ENCODE assay signal across 20 cellular contexts in genomic region chr7:150435047-150435389, GRCh38. TPM values are rescaled to one million over a fixed set of nuclear protein-coding genes. Genes with fewer than 3 reads are reported as not detected.
DNase-seq lines count a peak whose midpoint lies in the region; ATAC-seq and TF ChIP-seq lines count a peak whose summit lies in the region.
"Had no signal": no experiment of that assay in that cellular context is flagged by ENCODE, and none has a peak within 500 bp of the region (broad histone marks: within the 10 kb centered on the region; RNA-seq: fewer than 3 reads in every experiment).

No MANE protein-coding gene starts in this region.

- no peaks in the 10 kb centered on the region for H3K79me2 ChIP-seq in OCI-LY1 (ENCODE audit: insufficient read depth, low read length)

- H3F3A ChIP-seq in OCI-LY1 (ENCODE audit: insufficient read depth, low read length), result no peaks in the 10 kb centered on the region

- no peaks in the 10 kb centered on the region for H3K36me3 ChIP-seq in OCI-LY1 (ENCODE audit: insufficient read depth, low read length)
- no peaks in the 10 kb centered on the region for H3K36me3 ChIP-seq in effector memory CD4-positive, alpha-beta T cell (ENCODE audit: control insufficient read depth, insufficient read depth, low read length)
- H3K36me3 ChIP-seq: suprapubic skin had no signal

- H3K4me3 Mint-ChIP-seq in naive B cell, result peak overlapping the region in 7 of 8 donors; percentile 55 to 81 (median 73)
- H3K4me3 Mint-ChIP-seq: activated CD4-positive, alpha-beta memory T cell treated with anti-CD3 and anti-CD28 coated beads, Interleukin-2, amount 10 ng/mL, durations not matched to agents 7 days and 5 days; CD4-positive, CD25-positive, alpha-beta regulatory T cell; mesothelial cell of epicardium had no signal

- peak overlapping the region; percentile 95 to 100 (median 100) for H3K27ac Mint-ChIP-seq in naive B cell
- H3K27ac Mint-ChIP-seq: mesothelial cell of epicardium had no signal

- H2AFZ ChIP-seq in OCI-LY1 (ENCODE audit: low read length), result no peak overlapping the region

- ATAC-seq in GM21576 (IDR thresholded peaks at IDR 0.05; ENCODE audit: unreplicated experiment), result peak; percentile 5
- no peak for ATAC-seq in naive B cell (ENCODE audit: low read depth in 2 of 2)

- no peak overlapping the region for H3K9ac ChIP-seq in OCI-LY1 (ENCODE audit: low read length)

- H3K9me3 Mint-ChIP-seq in naive B cell, result peaks cover 0 to 2% (median 0%) of the 10 kb centered on the region in 7 donors
- H3K9me3 Mint-ChIP-seq: activated CD4-positive, alpha-beta memory T cell treated with anti-CD3 and anti-CD28 coated beads, Interleukin-2, amount 10 ng/mL, durations not matched to agents 7 days and 5 days; mesothelial cell of epicardium had no signal

- peak overlapping the region; percentile 80 for H3K27ac ChIP-seq in OCI-LY1 (ENCODE audit: low read depth, low read length, poor library complexity, severe bottlenecking)
- no peak overlapping the region for H3K27ac ChIP-seq in effector memory CD4-positive, alpha-beta T cell (ENCODE audit: insufficient read depth, low read length, poor library complexity, severe bottlenecking)
- H3K27ac ChIP-seq: suprapubic skin had no signal

- H3K27me3 Mint-ChIP-seq in naive B cell, result peaks cover under 1 to 6% (median under 1%) of the 10 kb centered on the region in 3 donors
- H3K27me3 Mint-ChIP-seq: activated CD4-positive, alpha-beta memory T cell treated with anti-CD3 and anti-CD28 coated beads, Interleukin-2, amount 10 ng/mL, durations not matched to agents 7 days and 5 days; naive thymus-derived CD8-positive, alpha-beta T cell had no signal

- H3K36me3 Mint-ChIP-seq in naive B cell, result no peaks in the 10 kb centered on the region
- H3K36me3 Mint-ChIP-seq: CD4-positive, CD25-positive, alpha-beta regulatory T cell; mesothelial cell of epicardium; naive thymus-derived CD8-positive, alpha-beta T cell had no signal

- TF ChIP-seq CTCF in GM12865 (IDR thresholded peaks at IDR 0.05; ENCODE audit: insufficient read depth, low read depth, low read length, missing control alignments), result no peak
- no peak for TF ChIP-seq CTCF in OCI-LY1 (IDR thresholded peaks at IDR 0.05; ENCODE audit: low read length)

- no peak overlapping the region for H3K4me2 ChIP-seq in OCI-LY1 (ENCODE audit: low read length)

- H3K4me3 ChIP-seq in GM12865 (ENCODE audit: low read depth, low read length), result peak overlapping the region; percentile 92
- H3K4me3 ChIP-seq in OCI-LY1 (ENCODE audit: low read depth, low read length, poor library complexity, severe bottlenecking), result no peak overlapping the region
- no peak overlapping the region for H3K4me3 ChIP-seq in effector memory CD4-positive, alpha-beta T cell (ENCODE audit: insufficient read depth, low read depth, low read length, poor library complexity, severe bottlenecking)
- H3K4me3 ChIP-seq: suprapubic skin had no signal

- peaks cover 26% of the 10 kb centered on the region for H3K4me1 ChIP-seq in OCI-LY1 (ENCODE audit: insufficient read depth, low read length, severe bottlenecking)
- peaks cover 3% of the 10 kb centered on the region for H3K4me1 ChIP-seq in effector memory CD4-positive, alpha-beta T cell (ENCODE audit: control insufficient read depth, insufficient read depth, low read length, poor library complexity, severe bottlenecking)
- H3K4me1 ChIP-seq: suprapubic skin had no signal

- H3K4me1 Mint-ChIP-seq in naive B cell, result peaks cover 45 to 50% (median 46%) of the 10 kb centered on the region in 3 donors
- H3K4me1 Mint-ChIP-seq: mesothelial cell of epicardium had no signal

- no peaks in the 10 kb centered on the region for H3K9me2 ChIP-seq in OCI-LY1 (ENCODE audit: low read depth, low read length)

- no peaks in the 10 kb centered on the region for H3K9me3 ChIP-seq in OCI-LY1 (ENCODE audit: low read length)
- H3K9me3 ChIP-seq in effector memory CD4-positive, alpha-beta T cell (ENCODE audit: control insufficient read depth, low read length), result no peaks in the 10 kb centered on the region
- H3K9me3 ChIP-seq: suprapubic skin had no signal

- H3K27me3 ChIP-seq in OCI-LY1 (ENCODE audit: insufficient read depth, low read length), result no peaks in the 10 kb centered on the region
- no peaks in the 10 kb centered on the region for H3K27me3 ChIP-seq in effector memory CD4-positive, alpha-beta T cell (replicated peaks; ENCODE audit: control insufficient read depth, insufficient read depth, low read length, poor library complexity, severe bottlenecking)
- H3K27me3 ChIP-seq: suprapubic skin had no signal

- no peaks in the 10 kb centered on the region for H4K20me1 ChIP-seq in OCI-LY1 (ENCODE audit: insufficient read depth, low read length)

- DNase-seq in GM12865 (ENCODE audit: low read depth) (peak; percentile 67), naive B cell (no peak), NCI-H2029 (lab: John Stamatoyannopoulos, UW) (no peak), NCI-H187 (lab: John Stamatoyannopoulos, UW) (no peak)
- DNase-seq in effector memory CD4-positive, alpha-beta T cell, result no peak
- DNase-seq: activated CD4-positive, alpha-beta memory T cell treated with anti-CD3 and anti-CD28 coated beads, Interleukin-2, amount 10 ng/mL, durations not matched to agents 7 days and 5 days; activated T-cell treated with anti-CD3 and anti-CD28 coated beads, Interleukin-2, amount 50 U/mL, for 1 hour; CD4-positive, CD25-positive, alpha-beta regulatory T cell; DMS 273 treated with DMSO at 0.1 percent for 48 hours; islet precursor cell; left ventricle myocardium superior; NCI-H1694 treated with DMSO at 0.1 percent for 48 hours; Right ventricle myocardium superior; stimulated activated CD4-positive, alpha-beta T cell treated with anti-CD3 and anti-CD28 coated beads, Interleukin-1b, Interleukin-23, amount 100 ng/mL, for 48 hours had no signal

RNA-seq across cellular contexts. Expression of gene GIMAP8, which starts 15.4 kb away (rescaled TPM):
- polyA plus RNA-seq in naive B cell (ENCODE audit: low read depth in 6 of 6), result under 1 TPM in 4 of 6 donors, not detected in 2; 0.07 to 0.22 (median 0.08) TPM
- polyA plus RNA-seq: AG04450 had no signal

RNA-seq across cellular contexts. Expression of gene ZNF775, which starts 55.9 kb away (rescaled TPM):
- 1 to 10 TPM; 1.4 to 8.9 (median 4.5) TPM for polyA plus RNA-seq in naive B cell (ENCODE audit: low read depth in 6 of 6)
